In the genomic region with DNA sequence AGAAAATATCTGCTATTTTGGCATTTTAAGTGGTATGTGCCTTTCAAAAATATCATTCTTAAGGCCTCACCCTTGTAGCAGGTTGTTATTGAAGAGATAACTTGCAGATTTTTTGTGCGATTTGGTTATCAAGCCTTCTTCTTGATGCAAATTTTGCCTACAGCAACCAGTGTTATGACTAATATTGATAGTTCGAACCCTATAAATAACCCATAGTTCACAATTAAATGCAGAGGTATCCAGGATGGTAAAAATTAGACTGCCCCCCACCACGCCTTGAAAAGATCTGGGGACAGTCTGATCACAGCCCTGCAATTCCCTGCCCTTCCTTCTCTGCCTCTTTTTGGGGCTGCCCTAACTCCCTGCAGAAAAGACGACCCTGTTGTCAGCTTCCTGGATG, we compare ENCODE assay signal across 1 cellular context.
TF ChIP-seq lines count a peak whose summit lies in the region.

No MANE protein-coding gene starts in this region.

TF ChIP-seq in GM12878, 131 proteins besides CTCF, POLR2A, EP300 and RAD21 (continued from another document and continues in another):
- TF ChIP-seq CEBPZ (IDR thresholded peaks at IDR 0.05; ENCODE audit: low read depth, low read length) = no peak
- no peak for TF ChIP-seq KAT2A (conservative IDR thresholded peaks at IDR 0.05; ENCODE audit: control insufficient read depth, low read depth, low read length)
- TF ChIP-seq ZBTB11 (CRISPR knock-in tag; IDR thresholded peaks at IDR 0.05) = no peak
- no peak for TF ChIP-seq ZZZ3 (IDR thresholded peaks at IDR 0.05; ENCODE audit: control insufficient read depth, insufficient read length, low read depth)
- peak; percentile 74 for TF ChIP-seq RUNX3 (IDR thresholded peaks at IDR 0.05; ENCODE audit: low read length)
- no peak for TF ChIP-seq GATAD2B (conservative IDR thresholded peaks at IDR 0.05; ENCODE audit: low read depth)
- TF ChIP-seq TBL1XR1 (IDR thresholded peaks at IDR 0.05; ENCODE audit: low read depth, low read length) = no peak
- TF ChIP-seq BMI1 (IDR thresholded peaks at IDR 0.05; ENCODE audit: borderline replicate concordance) = no peak
- TF ChIP-seq USF1 (IDR thresholded peaks at IDR 0.05; ENCODE audit: borderline replicate concordance, extremely low read length, insufficient read depth, low read depth, low read length) = no peak
- no peak for TF ChIP-seq KDM1A (IDR thresholded peaks at IDR 0.05; ENCODE audit: borderline replicate concordance)
- no peak for TF ChIP-seq CBFB (IDR thresholded peaks at IDR 0.05; ENCODE audit: low read depth)
- TF ChIP-seq PAX8 (IDR thresholded peaks at IDR 0.05) = no peak
- no peak for TF ChIP-seq WRNIP1 (IDR thresholded peaks at IDR 0.05; ENCODE audit: borderline replicate concordance, low read depth, low read length)
- TF ChIP-seq EZH2 (IDR thresholded peaks at IDR 0.05; ENCODE audit: borderline replicate concordance, control insufficient read depth, low read depth, low read length) = no peak
- TF ChIP-seq CBX3 (IDR thresholded peaks at IDR 0.05; ENCODE audit: borderline replicate concordance, low read depth) = no peak
- TF ChIP-seq TAF1 (IDR thresholded peaks at IDR 0.05; ENCODE audit: borderline replicate concordance, low read depth, low read length) = no peak
- no peak for TF ChIP-seq ESRRA (IDR thresholded peaks at IDR 0.05; ENCODE audit: low read length)
- no peak for TF ChIP-seq RELB (IDR thresholded peaks at IDR 0.05; ENCODE audit: low read depth)
- no peak for TF ChIP-seq TCF7 (IDR thresholded peaks at IDR 0.05; ENCODE audit: borderline replicate concordance)
- TF ChIP-seq NBN (IDR thresholded peaks at IDR 0.05) = no peak
- no peak for TF ChIP-seq FOS (IDR thresholded peaks at IDR 0.05; ENCODE audit: borderline replicate concordance, extremely low read depth, insufficient read length)
- TF ChIP-seq RELA (IDR thresholded peaks at IDR 0.05; ENCODE audit: borderline replicate concordance, partially characterized antibody) = no peak
- TF ChIP-seq IRF4 (IDR thresholded peaks at IDR 0.05; ENCODE audit: low read depth, low read length) = peak; percentile 76
- peak; percentile 71; the same call in 1 of the 2 replicates for TF ChIP-seq MTA3 (IDR thresholded peaks at IDR 0.05; ENCODE audit: borderline replicate concordance, low read length)
- TF ChIP-seq RBBP5 (conservative IDR thresholded peaks at IDR 0.05) = no peak
- TF ChIP-seq MEF2A (IDR thresholded peaks at IDR 0.05; ENCODE audit: insufficient read depth, low read depth, low read length) = peak; percentile 97
- TF ChIP-seq EED (IDR thresholded peaks at IDR 0.05; ENCODE audit: low read depth) = no peak; the same call in 1 of the 2 replicates
- no peak for TF ChIP-seq MAX (IDR thresholded peaks at IDR 0.05; ENCODE audit: low read depth, low read length)
- TF ChIP-seq NR2C2 (IDR thresholded peaks at IDR 0.05; ENCODE audit: borderline replicate concordance, control insufficient read depth, insufficient read length, low read depth) = no peak
- no peak for TF ChIP-seq STAT3 (IDR thresholded peaks at IDR 0.05; ENCODE audit: low read depth, low read length)
- no peak for TF ChIP-seq ZNF274 (IDR thresholded peaks at IDR 0.05; ENCODE audit: insufficient read depth, insufficient read length)
- TF ChIP-seq PML (IDR thresholded peaks at IDR 0.05; ENCODE audit: low read length) = no peak
- TF ChIP-seq BACH1 (IDR thresholded peaks at IDR 0.05; ENCODE audit: borderline replicate concordance) = no peak
- TF ChIP-seq POLR2AphosphoS5 (IDR thresholded peaks at IDR 0.05; ENCODE audit: low read length) = no peak
- TF ChIP-seq, protein P1, sequence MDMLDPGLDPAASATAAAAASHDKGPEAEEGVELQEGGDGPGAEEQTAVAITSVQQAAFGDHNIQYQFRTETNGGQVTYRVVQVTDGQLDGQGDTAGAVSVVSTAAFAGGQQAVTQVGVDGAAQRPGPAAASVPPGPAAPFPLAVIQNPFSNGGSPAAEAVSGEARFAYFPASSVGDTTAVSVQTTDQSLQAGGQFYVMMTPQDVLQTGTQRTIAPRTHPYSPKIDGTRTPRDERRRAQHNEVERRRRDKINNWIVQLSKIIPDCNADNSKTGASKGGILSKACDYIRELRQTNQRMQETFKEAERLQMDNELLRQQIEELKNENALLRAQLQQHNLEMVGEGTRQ (IDR thresholded peaks at IDR 0.05; ENCODE audit: borderline replicate concordance, low read depth, low read length) = no peak
- TF ChIP-seq ELK1 (IDR thresholded peaks at IDR 0.05; ENCODE audit: low read depth, low read length) = no peak
- TF ChIP-seq CBX5 (IDR thresholded peaks at IDR 0.05; ENCODE audit: low read depth) = 0 out of 2 replicates have a peak, but pooled peaks have one; percentile 23
- no peak for TF ChIP-seq E4F1 (IDR thresholded peaks at IDR 0.05; ENCODE audit: borderline replicate concordance, partially characterized antibody)
- no peak for TF ChIP-seq IRF3 (IDR thresholded peaks at IDR 0.05)
- TF ChIP-seq POLR2AphosphoS2 (IDR thresholded peaks at IDR 0.05; ENCODE audit: low read depth, low read length) = no peak
- TF ChIP-seq IKZF2 (IDR thresholded peaks at IDR 0.05) = 0 out of 4 replicates have a peak, but pooled peaks of 1 of the 2 experiments have one; percentile 11
- no peak for TF ChIP-seq CHD1 (IDR thresholded peaks at IDR 0.05; ENCODE audit: low read depth, low read length)
- TF ChIP-seq RCOR1 (conservative IDR thresholded peaks at IDR 0.05; ENCODE audit: low read depth, low read length) = no peak
- no peak for TF ChIP-seq MYC (IDR thresholded peaks at IDR 0.05; ENCODE audit: insufficient read depth, insufficient read length, insufficient replicate concordance, low read length, severe bottlenecking)
- TF ChIP-seq SP1 (IDR thresholded peaks at IDR 0.05; ENCODE audit: low read depth, low read length) = no peak
- TF ChIP-seq DPF2 (IDR thresholded peaks at IDR 0.05) = no peak
- no peak for TF ChIP-seq HDGF (IDR thresholded peaks at IDR 0.05)
